8 cellular contexts compared by ENCODE assay signal in the genomic region with DNA sequence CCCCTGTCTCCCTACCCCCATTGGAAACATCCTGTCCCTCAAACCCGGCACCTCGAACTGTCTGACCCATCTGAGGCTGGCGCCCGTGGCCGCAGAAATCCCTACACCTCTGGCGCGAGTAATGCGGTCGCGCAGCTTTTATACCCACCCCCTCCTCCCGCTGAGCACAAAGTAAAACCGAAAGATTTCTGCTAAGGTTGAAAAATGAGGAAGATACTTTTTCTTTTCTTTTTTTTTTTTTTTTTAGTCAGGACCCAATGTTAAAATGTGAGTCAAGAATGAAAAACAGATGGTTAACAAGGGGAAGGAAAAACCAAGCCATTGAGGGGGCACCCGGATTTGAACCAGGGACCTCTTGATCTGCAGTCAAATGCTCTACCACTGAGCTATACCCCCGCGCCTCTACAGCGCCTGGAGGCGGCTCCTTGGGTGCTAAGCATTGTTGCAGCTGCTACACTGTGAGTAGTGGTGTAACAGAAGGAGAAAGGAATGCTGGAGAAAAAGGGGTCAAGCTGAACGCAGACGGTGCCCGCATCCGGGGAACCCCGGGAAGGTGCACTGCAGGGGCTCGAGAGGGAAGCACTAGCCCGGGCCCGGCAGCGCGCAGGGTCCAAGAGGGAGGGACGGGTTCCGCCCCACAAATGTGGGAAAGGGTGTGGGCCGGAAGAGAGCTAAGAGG. TPM values are rescaled to one million over a fixed set of nuclear protein-coding genes. Genes with fewer than 3 reads are reported as not detected.
DNase-seq lines count a peak whose midpoint lies in the region; TF ChIP-seq lines count a peak whose summit lies in the region.

No MANE protein-coding gene starts in this region.

- TF ChIP-seq CTCF in foreskin fibroblast (IDR thresholded peaks at IDR 0.05; ENCODE audit: low read depth, low read length): peak; percentile 6

- H3K4me3 ChIP-seq in foreskin fibroblast (ENCODE audit: low read depth in 1 of 2, low read length in 2 of 2) (peak overlapping the region; percentile 99), neuron (ENCODE audit: low read length) (peak overlapping the region; percentile 66), subcutaneous abdominal adipose tissue (ENCODE audit: low read depth in 1 of 5, low read length in 5 of 5) (peak overlapping the region; percentile 86 to 100 (median 95))

- H3K27me3 ChIP-seq in neuron (ENCODE audit: insufficient read depth, low read length) (no peaks in the 10 kb centered on the region), subcutaneous abdominal adipose tissue (ENCODE audit: control insufficient read depth in 5 of 5, insufficient read depth in 4 of 5, low read length in 5 of 5) (no peaks in the 10 kb centered on the region)

- no peaks in the 10 kb centered on the region for H3K9me3 ChIP-seq in neuron (ENCODE audit: low read length)
- H3K9me3 ChIP-seq in subcutaneous abdominal adipose tissue (ENCODE audit: control insufficient read depth in 5 of 5, low read length in 5 of 5): no peaks in the 10 kb centered on the region

- peak overlapping the region; percentile 48 to 89 (median 83) for H3K9ac ChIP-seq in subcutaneous abdominal adipose tissue (ENCODE audit: low read length in 5 of 5)

- H2AFZ ChIP-seq in neuron (ENCODE audit: low read depth, low read length): peak overlapping the region; percentile 94

- H3K4me1 ChIP-seq in neuron (ENCODE audit: insufficient read depth, low read length): peaks cover 19% of the 10 kb centered on the region
- peaks cover 10 to 53% (median 48%) of the 10 kb centered on the region in 5 donors for H3K4me1 ChIP-seq in subcutaneous abdominal adipose tissue (ENCODE audit: control insufficient read depth in 5 of 5, insufficient read depth in 5 of 5, low read length in 5 of 5)

- DNase-seq in ELR (ENCODE audit: low read depth) (peak; percentile 89), GOT3 (lab: John Stamatoyannopoulos, UW) (peak; percentile 61), M059J (ENCODE audit: low read depth) (peak; percentile 87), SIG-M5 (lab: John Stamatoyannopoulos, UW) (peak; percentile 23), foreskin fibroblast (peak; percentile 82 to 93)
- peak; percentile 78 for DNase-seq in activated gamma-delta T cell treated with anti-CD3 and anti-CD28 coated beads, Interleukin-2, amount 50 U/mL, for 16 hours (ENCODE audit: low read depth)

- H3K27ac ChIP-seq in subcutaneous abdominal adipose tissue (ENCODE audit: low read depth, low read length): peak overlapping the region; percentile 98

- no peaks in the 10 kb centered on the region for H3K36me3 ChIP-seq in neuron (ENCODE audit: insufficient read depth, low read length)
- peaks cover 0 to 10% (median 5%) of the 10 kb centered on the region in 5 donors for H3K36me3 ChIP-seq in subcutaneous abdominal adipose tissue (ENCODE audit: control insufficient read depth in 5 of 5, insufficient read depth in 5 of 5, low read length in 5 of 5)

RNA-seq across cellular contexts. Expression of a gene that starts 0.8 kb away (rescaled TPM):
- 272 and 294 TPM in 2 replicates for total RNA-seq in M059J (2014; rRNA removed; shearing (Covaris generic))

RNA-seq across cellular contexts. Expression of a gene that starts 15.6 kb away (rescaled TPM):
- total RNA-seq in M059J (2014; rRNA removed; shearing (Covaris generic)): 716 and 785 TPM in 2 replicates

RNA-seq across cellular contexts. Expression of a gene that starts 44.0 kb away (rescaled TPM):
- 7.8 and 8.9 TPM in 2 replicates for total RNA-seq in M059J (2014; rRNA removed; shearing (Covaris generic))

Comparison
In these comparisons a context has a peak if more than half of its experiments do, and no peak if none do; other contexts are left out.
1. Peak in every context shown above with its lines: DNase-seq, H3K4me3 ChIP-seq and H3K27ac ChIP-seq.
2. DNase-seq: peak in every context shown above with its lines; median percentile 89 in ELR; 88 in foreskin fibroblast; 87 in M059J; 78 in activated gamma-delta T cell treated with anti-CD3 and anti-CD28 coated beads, Interleukin-2, amount 50 U/mL, for 16 hours; 61 in GOT3; 23 in SIG-M5.